Comparison of ENCODE assay signal across 1 cellular context in genomic region chr3:8663177-8664061, GRCh38.
TF ChIP-seq lines count a peak whose summit lies in the region.

No MANE protein-coding gene starts in this region.

TF ChIP-seq in SK-N-SH treated with all-trans-retinoic acid at 6 μM for 48 hours, 23 proteins besides CTCF, POLR2A, EP300 and RAD21 (continued from another document):
- TF ChIP-seq, protein P1, sequence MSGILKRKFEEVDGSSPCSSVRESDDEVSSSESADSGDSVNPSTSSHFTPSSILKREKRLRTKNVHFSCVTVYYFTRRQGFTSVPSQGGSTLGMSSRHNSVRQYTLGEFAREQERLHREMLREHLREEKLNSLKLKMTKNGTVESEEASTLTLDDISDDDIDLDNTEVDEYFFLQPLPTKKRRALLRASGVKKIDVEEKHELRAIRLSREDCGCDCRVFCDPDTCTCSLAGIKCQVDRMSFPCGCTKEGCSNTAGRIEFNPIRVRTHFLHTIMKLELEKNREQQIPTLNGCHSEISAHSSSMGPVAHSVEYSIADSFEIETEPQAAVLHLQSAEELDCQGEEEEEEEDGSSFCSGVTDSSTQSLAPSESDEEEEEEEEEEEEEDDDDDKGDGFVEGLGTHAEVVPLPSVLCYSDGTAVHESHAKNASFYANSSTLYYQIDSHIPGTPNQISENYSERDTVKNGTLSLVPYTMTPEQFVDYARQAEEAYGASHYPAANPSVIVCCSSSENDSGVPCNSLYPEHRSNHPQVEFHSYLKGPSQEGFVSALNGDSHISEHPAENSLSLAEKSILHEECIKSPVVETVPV (CRISPR knock-in tag; IDR thresholded peaks at IDR 0.05) = no peak
- TF ChIP-seq CSDC2 (CRISPR knock-in tag; IDR thresholded peaks at IDR 0.05) = no peak
- no peak for TF ChIP-seq OSR1 (CRISPR knock-in tag; IDR thresholded peaks at IDR 0.05)
- no peak for TF ChIP-seq TOX (CRISPR knock-in tag; IDR thresholded peaks at IDR 0.05; ENCODE audit: borderline replicate concordance)
- TF ChIP-seq ZFP3 (CRISPR knock-in tag; IDR thresholded peaks at IDR 0.05) = no peak
- no peak for TF ChIP-seq GLIS3 (CRISPR knock-in tag; IDR thresholded peaks at IDR 0.05)
- no peak for TF ChIP-seq ZNF8 (CRISPR knock-in tag; IDR thresholded peaks at IDR 0.05)
- no peak for TF ChIP-seq ZNF565 (CRISPR knock-in tag; conservative IDR thresholded peaks at IDR 0.05; ENCODE audit: low read depth)
- TF ChIP-seq SNAI2 (CRISPR knock-in tag; IDR thresholded peaks at IDR 0.05) = no peak
TF ChIP-seq in SK-N-SH treated with all-trans-retinoic acid at 6 μM for 48 hours: peak in this region for 0.
